Comparison of ENCODE assay signal across 14 cellular contexts in genomic region chr1:205913451-205914204, GRCh38. TPM values are rescaled to one million over a fixed set of nuclear protein-coding genes. Genes with fewer than 3 reads are reported as not detected.
DNase-seq lines count a peak whose midpoint lies in the region; ATAC-seq and TF ChIP-seq lines count a peak whose summit lies in the region.
"Had no signal": no experiment of that assay in that cellular context is flagged by ENCODE, and none has a peak within 500 bp of the region (broad histone marks: within the 10 kb centered on the region; RNA-seq: fewer than 3 reads in every experiment).

No MANE protein-coding gene starts in this region.

- TF ChIP-seq EP300 in sigmoid colon (IDR thresholded peaks at IDR 0.05): no peak

- no peaks in the 10 kb centered on the region for H3K36me3 Mint-ChIP-seq in immature natural killer cell
- H3K36me3 Mint-ChIP-seq: activated naive CD8-positive, alpha-beta T cell treated with anti-CD3 and anti-CD28 coated beads for 36 hours had no signal

- H3K27ac Mint-ChIP-seq in immature natural killer cell: no peak overlapping the region
- H3K27ac Mint-ChIP-seq: activated naive CD8-positive, alpha-beta T cell treated with anti-CD3 and anti-CD28 coated beads for 36 hours had no signal

- H3K9me3 Mint-ChIP-seq in immature natural killer cell: no peaks in the 10 kb centered on the region
- H3K9me3 Mint-ChIP-seq: activated naive CD8-positive, alpha-beta T cell treated with anti-CD3 and anti-CD28 coated beads for 36 hours had no signal

- H3K4me1 Mint-ChIP-seq in immature natural killer cell: peaks cover 0 to 2% of the 10 kb centered on the region in 2 donors
- H3K4me1 Mint-ChIP-seq: activated naive CD8-positive, alpha-beta T cell treated with anti-CD3 and anti-CD28 coated beads for 36 hours had no signal

- H3K4me1 ChIP-seq in right cardiac atrium (ENCODE audit: control insufficient read depth, insufficient read depth, low read length): peaks cover 9% of the 10 kb centered on the region
- H3K4me1 ChIP-seq in skeletal muscle tissue (ENCODE audit: control insufficient read depth in 3 of 3, insufficient read depth in 3 of 3, low read length in 3 of 3): peaks cover 25 to 51% (median 47%) of the 10 kb centered on the region in 3 donors
- peaks cover 0 to 14% (median 8%) of the 10 kb centered on the region in 4 donors for H3K4me1 ChIP-seq in sigmoid colon

- H3K27me3 ChIP-seq in right cardiac atrium (ENCODE audit: control insufficient read depth, insufficient read depth) (no peaks in the 10 kb centered on the region), skeletal muscle tissue (ENCODE audit: control insufficient read depth in 3 of 3, insufficient read depth in 3 of 3, low read length in 3 of 3) (no peaks in the 10 kb centered on the region), sigmoid colon (no peaks in the 10 kb centered on the region)
- H3K27me3 ChIP-seq: esophagus muscularis mucosa had no signal

- WGBS in right cardiac atrium: 26% methylated on average over 4 of the region's 4 CpGs
- 56 to 66% methylated on average over 4 of the region's 4 CpGs for WGBS in sigmoid colon, 2 donors

- peak; percentile 75 to 79 for ATAC-seq in right cardiac atrium
- no peak for ATAC-seq in HG03175 (IDR thresholded peaks at IDR 0.05; ENCODE audit: unreplicated experiment)
- no peak for ATAC-seq in HG02870 (IDR thresholded peaks at IDR 0.05; ENCODE audit: unreplicated experiment)

- H3K9me3 ChIP-seq in right cardiac atrium (ENCODE audit: control insufficient read depth, low read length): no peaks in the 10 kb centered on the region
- no peaks in the 10 kb centered on the region for H3K9me3 ChIP-seq in skeletal muscle tissue (ENCODE audit: control insufficient read depth in 3 of 3, low read length in 3 of 3)
- H3K9me3 ChIP-seq in sigmoid colon: no peaks in the 10 kb centered on the region
- H3K9me3 ChIP-seq: esophagus muscularis mucosa had no signal

- peak overlapping the region; percentile 80 for H3K27ac ChIP-seq in right cardiac atrium (ENCODE audit: low read length)
- no peak overlapping the region for H3K27ac ChIP-seq in skeletal muscle tissue (ENCODE audit: low read depth, low read length)
- no peak overlapping the region for H3K27ac ChIP-seq in sigmoid colon
- H3K27ac ChIP-seq: esophagus muscularis mucosa had no signal

- H3K9ac ChIP-seq in skeletal muscle tissue (ENCODE audit: low read depth in 1 of 3, low read length in 3 of 3): peak overlapping the region in 2 of 3 donors; percentile 3 to 81

- DNase-seq in EL (peak; percentile 52), anterior cingulate cortex (lab: John Stamatoyannopoulos, UW) (peak in 35 of 58 donors; percentile 19 to 81 (median 52)), right cardiac atrium (peak; percentile 80 to 90 (median 88)), immature natural killer cell (no peak), sigmoid colon (no peak)
- DNase-seq: activated CD4-positive, alpha-beta T cell treated with anti-CD3 and anti-CD28 coated beads for 48 hours; activated naive CD8-positive, alpha-beta T cell treated with anti-CD3 and anti-CD28 coated beads for 36 hours; NCI-H187; SHP77 had no signal

- H3K36me3 ChIP-seq in skeletal muscle tissue (ENCODE audit: control insufficient read depth in 3 of 3, insufficient read depth in 3 of 3, low read length in 3 of 3) (no peaks in the 10 kb centered on the region), sigmoid colon (no peaks in the 10 kb centered on the region)
- H3K36me3 ChIP-seq: esophagus muscularis mucosa had no signal

- no peak overlapping the region for H3K4me3 Mint-ChIP-seq in immature natural killer cell
- H3K4me3 Mint-ChIP-seq: activated naive CD8-positive, alpha-beta T cell treated with anti-CD3 and anti-CD28 coated beads for 36 hours had no signal

- TF ChIP-seq CTCF in sigmoid colon (IDR thresholded peaks at IDR 0.05): no peak

- TF ChIP-seq POLR2A in sigmoid colon (IDR thresholded peaks at IDR 0.05): no peak

- no peak overlapping the region for H3K4me3 ChIP-seq in right cardiac atrium (ENCODE audit: low read length)
- peak overlapping the region in 1 of 3 donors; percentile 35 for H3K4me3 ChIP-seq in skeletal muscle tissue (ENCODE audit: low read length in 3 of 3)
- H3K4me3 ChIP-seq in sigmoid colon: no peak overlapping the region
- H3K4me3 ChIP-seq: esophagus muscularis mucosa had no signal

- peaks cover 0 to 8% (median 4%) of the 10 kb centered on the region in 3 donors for H3K27me3 Mint-ChIP-seq in immature natural killer cell (ENCODE audit: low read depth in 3 of 3)

- intact Hi-C loops in right cardiac atrium (cut with DNase I): loop anchor here in 3 of 4 donors (2.0 to 10.0 kb wide), 4 partner anchors 99 to 123 kb away; partner anchors contain the start of gene SLC41A1 (in 2 of the 3)
- intact Hi-C loops in sigmoid colon (cut with DNase I): no loop called here

RNA-seq across cellular contexts. Expression of gene SLC26A9, which starts 29.6 kb away (rescaled TPM):
- total RNA-seq in right cardiac atrium: 10 to 100 TPM in 2 of 4 donors, 1 to 10 TPM in 2; 7.4 to 28.7 (median 16.0) TPM
- polyA plus RNA-seq in right cardiac atrium: 12.6 TPM
- not detected for total RNA-seq in skeletal muscle tissue
- polyA plus RNA-seq in immature natural killer cell: not detected
- not detected for total RNA-seq in sigmoid colon
- polyA plus RNA-seq in sigmoid colon: under 1 TPM in 1 of 3 donors, not detected in 2; 0.60 TPM
- total RNA-seq: activated naive CD8-positive, alpha-beta T cell treated with anti-CD3 and anti-CD28 coated beads for 36 hours; mononuclear cell had no signal

Comparison
In these comparisons a context has a peak if more than half of its experiments do, and no peak if none do; other contexts are left out.
1. DNase-seq: peak in EL (single experiment), anterior cingulate cortex (35 of 58) and right cardiac atrium (3 of 3); none in immature natural killer cell (0 of 3) and sigmoid colon (single experiment).
2. ATAC-seq: peak in right cardiac atrium (2 of 2); none in HG03175 (single experiment) and HG02870 (single experiment).